In the genomic region with DNA sequence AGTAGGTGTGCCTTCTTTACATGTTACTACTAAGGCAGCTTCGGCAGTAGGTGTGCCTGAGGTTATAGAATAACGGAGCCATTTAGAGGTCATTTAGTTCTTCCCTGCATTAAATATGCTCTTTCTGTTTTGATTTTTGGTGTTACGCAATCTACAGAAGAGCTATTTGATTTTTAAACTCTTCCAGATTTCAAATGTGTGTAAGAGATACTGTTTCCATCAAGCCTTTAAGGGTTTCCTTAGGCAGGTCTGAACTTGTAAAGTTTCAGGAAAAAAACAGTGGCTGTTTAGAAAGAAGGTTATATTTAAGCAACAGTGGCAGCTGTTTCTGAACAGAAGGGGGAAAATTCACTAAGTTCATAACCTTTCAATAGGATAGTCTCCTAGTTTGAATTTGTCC, we compare ENCODE assay signal across 29 cellular contexts. TPM values are rescaled to one million over a fixed set of nuclear protein-coding genes. Genes with fewer than 3 reads are reported as not detected.
DNase-seq lines count a peak whose midpoint lies in the region; ATAC-seq, FAIRE-seq and TF ChIP-seq lines count a peak whose summit lies in the region.
"Had no signal": no experiment of that assay in that cellular context is flagged by ENCODE, and none has a peak within 500 bp of the region (broad histone marks: within the 10 kb centered on the region; RNA-seq: fewer than 3 reads in every experiment).

No MANE protein-coding gene starts in this region.

- H3K27me3 ChIP-seq in K562 (ENCODE audit: control insufficient read depth in 2 of 2, insufficient read depth in 2 of 2, low read length in 2 of 2) (no peaks in the 10 kb centered on the region), keratinocyte (ENCODE audit: control insufficient read depth, extremely low read depth, insufficient read depth, low read length) (no peaks in the 10 kb centered on the region)
- H3K27me3 ChIP-seq: testis had no signal

- intact Hi-C loops in K562 (cut with micrococcal nuclease): no loop called here

- H3K4me1 ChIP-seq in K562 (replicated peaks in 1 of 2; ENCODE audit: control insufficient read depth in 2 of 2, insufficient read depth in 2 of 2, low read length in 2 of 2): no peaks in the 10 kb centered on the region
- H3K4me1 ChIP-seq in keratinocyte (ENCODE audit: control insufficient read depth, extremely low read depth, insufficient read depth, low read length): peaks cover 9% of the 10 kb centered on the region
- H3K4me1 ChIP-seq: lower lobe of right lung, testis had no signal

- 90% methylated on average over 3 of the region's 3 CpGs for WGBS in K562 (ENCODE audit: insufficient coverage, low coverage, missing lambda C conversion rate)

- H3K27ac ChIP-seq in K562 (ENCODE audit: extremely low read depth, low read depth, low read length) (no peak overlapping the region), keratinocyte (ENCODE audit: control insufficient read depth, insufficient read depth, low read length) (no peak overlapping the region)
- H3K27ac ChIP-seq: lower lobe of right lung, testis, VCaP had no signal

- no peaks in the 10 kb centered on the region for H3K36me3 ChIP-seq in K562 (ENCODE audit: control insufficient read depth, insufficient read depth, low read length)
- H3K36me3 ChIP-seq in keratinocyte (ENCODE audit: control insufficient read depth in 2 of 2, extremely low read depth in 1 of 2, insufficient read depth in 2 of 2, low read length in 2 of 2): peaks cover 0 to 2% of the 10 kb centered on the region in 2 experiments

- H3K9me1 ChIP-seq in K562 (ENCODE audit: control insufficient read depth, insufficient read depth, low read length) (no peaks in the 10 kb centered on the region), keratinocyte (ENCODE audit: control insufficient read depth, extremely low read depth, insufficient read depth, low read length) (no peaks in the 10 kb centered on the region)

- dilution Hi-C loops in keratinocyte (cut with MboI; ENCODE audit: extremely low pct_ligation_motif_present, low sequenced_read_pairs): no loop called here

- no TSS peak for BruUV-seq in K562 (replicated peaks; lab: Mats Ljungman, UMichigan)

- DNase-seq in DMS 273 treated with DMSO at 0.1 percent for 48 hours (lab: John Stamatoyannopoulos, UW): peak; percentile 61
- peak; percentile 32 for DNase-seq in LHCN-M2 (ENCODE audit: low read depth)
- DNase-seq in K562 (ENCODE audit: extremely low read depth in 1 of 4, low spot score in 3 of 4): no peak
- DNase-seq in keratinocyte (ENCODE audit: low read depth, low spot score): peak; percentile 23
- no peak for DNase-seq in SK-N-DZ (ENCODE audit: low spot score)
- no peak for DNase-seq in RKO (ENCODE audit: low spot score)
- DNase-seq: activated CD4-positive, alpha-beta T cell treated with anti-CD3 and anti-CD28 coated beads, Interleukin-2, amount 10 ng/mL, durations not matched to agents 7 days and 5 days; activated CD8-positive, alpha-beta memory T cell treated with anti-CD3 and anti-CD28 coated beads, Interleukin-2, amount 10 ng/mL, durations not matched to agents 7 days and 5 days; aorta; central memory CD4-positive, alpha-beta T cell; dermis blood vessel endothelial cell; hypothalamus; islet precursor cell; lower lobe of right lung; MM.1S; NCI-H187; NCI-H446; NK-92 treated with Interleukin-12 subunit alpha and Interleukin-12 subunit beta, amount 100 ng/mL, for 24 hours; SK-N-SH; small intestine; stimulated activated CD4-positive, alpha-beta T cell treated with anti-CD3 and anti-CD28 coated beads, Interleukin-2, amount 100 ng/mL, for 48 hours; stimulated activated naive CD4-positive, alpha-beta T cell; T-helper 2 cell; testis had no signal

- H3K9ac ChIP-seq in K562 (ENCODE audit: insufficient read depth in 1 of 2, low read depth in 2 of 2, low read length in 2 of 2): no peak overlapping the region
- no peak overlapping the region for H3K9ac ChIP-seq in keratinocyte (ENCODE audit: control insufficient read depth, extremely low read depth, insufficient read depth, low read length)
- H3K9ac ChIP-seq: SK-N-SH had no signal

- no peak for ATAC-seq in K562
- no peak for ATAC-seq in HG02973 (IDR thresholded peaks at IDR 0.05; ENCODE audit: unreplicated experiment)
- ATAC-seq: activated CD8-positive, alpha-beta memory T cell treated with anti-CD3 and anti-CD28 coated beads, Interleukin-2, amount 10 ng/mL, durations not matched to agents 7 days and 5 days; GM23338; lower lobe of right lung; Panc1 had no signal

- no peak overlapping the region for H3K4me3 ChIP-seq in K562
- peak overlapping the region in 2 of 3 experiments; percentile 20 to 40 for H3K4me3 ChIP-seq in keratinocyte (ENCODE audit: control insufficient read depth in 2 of 3, extremely low read depth in 1 of 3, insufficient read depth in 2 of 3, low read depth in 1 of 3, low read length in 3 of 3)
- H3K4me3 ChIP-seq: GM23338, lower lobe of right lung, testis had no signal

- no peak for FAIRE-seq in K562 (lab: Jason Lieb, UNC)
- FAIRE-seq in keratinocyte (lab: Jason Lieb, UNC): peak; percentile 67
- FAIRE-seq: GM12892, small intestine had no signal

- no peak for TF ChIP-seq EP300 in K562 (IDR thresholded peaks at IDR 0.05; ENCODE audit: low read length)

- no peak for TF ChIP-seq CTCF in K562 (IDR thresholded peaks at IDR 0.05 in 2 of 3, conservative IDR thresholded peaks at IDR 0.05 in 1 of 3; ENCODE audit: insufficient read depth in 2 of 3, low read depth in 1 of 3, low read length in 3 of 3)
- no peak for TF ChIP-seq CTCF in keratinocyte (optimal IDR thresholded peaks at IDR 0.05 in 1 of 3, IDR thresholded peaks at IDR 0.05 in 1 of 3, conservative IDR thresholded peaks at IDR 0.05 in 1 of 3; ENCODE audit: extremely low read depth in 1 of 3, insufficient read depth in 2 of 3, low read length in 3 of 3)

- no peaks in the 10 kb centered on the region for H4K20me1 ChIP-seq in K562 (replicated peaks; ENCODE audit: control insufficient read depth, insufficient read depth, low read length)
- H4K20me1 ChIP-seq in keratinocyte (ENCODE audit: control insufficient read depth, extremely low read depth, insufficient read depth, low read length): no peaks in the 10 kb centered on the region

- H3K4me2 ChIP-seq in K562 (ENCODE audit: insufficient read depth, low read length) (no peak overlapping the region), keratinocyte (ENCODE audit: control insufficient read depth, extremely low read depth, insufficient read depth, low read depth, low read length) (peak overlapping the region; percentile 72)
- H3K4me2 ChIP-seq: GM23338, SK-N-SH had no signal

- TF ChIP-seq POLR2A in K562 (conservative IDR thresholded peaks at IDR 0.05): no peak

- CTCF ChIA-PET in K562 (lab: Yijun Ruan, JAX; ENCODE audit: low intra/inter-chr PET ratio): no interaction called here

- POLR2A ChIA-PET in K562 (lab: Yijun Ruan, JAX): interaction anchor here (0.7 to 1.0 kb wide), 2 partner anchors 10 to 14 kb away, joined by 3 to 4 read pairs; no protein-coding TSS in a partner anchor

- H3K9me3 ChIP-seq in K562 (replicated peaks; ENCODE audit: control insufficient read depth, insufficient read depth, low read depth, low read length): no peaks in the 10 kb centered on the region
- no peaks in the 10 kb centered on the region for H3K9me3 ChIP-seq in keratinocyte (ENCODE audit: control insufficient read depth, low read depth, low read length)
- H3K9me3 ChIP-seq: lower lobe of right lung, SK-N-SH, testis had no signal

- in situ Hi-C loops in K562 (cut with MboI): no loop called here

- TF ChIP-seq RAD21 in K562 (CRISPR knock-in tag; conservative IDR thresholded peaks at IDR 0.05 in 1 of 2, IDR thresholded peaks at IDR 0.05 in 1 of 2): no peak

- H2AFZ ChIP-seq in K562 (ENCODE audit: low read depth, low read length) (no peak overlapping the region), keratinocyte (ENCODE audit: control insufficient read depth, low read length) (peak overlapping the region; percentile 65)
- H2AFZ ChIP-seq: GM23338 had no signal

- H3K79me2 ChIP-seq in K562 (ENCODE audit: control insufficient read depth, insufficient read depth, low read length): no peaks in the 10 kb centered on the region
- no peaks in the 10 kb centered on the region for H3K79me2 ChIP-seq in keratinocyte (ENCODE audit: control insufficient read depth, insufficient read depth, low read length)

RNA-seq across cellular contexts. Expression of a gene that starts 54.8 kb away (rescaled TPM):
- 13.4 and 19.2 TPM in 2 replicates for total RNA-seq in LHCN-M2 (2014; rRNA removed)
- 8.0 TPM for polyA plus RNA-seq in LHCN-M2 (2012)
- 4.0 and 7.6 TPM in 2 replicates for total RNA-seq in K562 (2011; cell fraction: chromatin; rRNA removed; ENCODE audit: low replicate concordance)
- 2.3 and 3.6 TPM in 2 replicates for total RNA-seq in K562 (2011; cell fraction: nucleolus; rRNA removed)
- total RNA-seq in K562 (2011; cell fraction: nucleoplasm; rRNA removed): 6.5 and 7.6 TPM in 2 replicates
- 3.3 and 4.3 TPM in 2 replicates for total RNA-seq in K562 (2014; rRNA removed)
- total RNA-seq in K562 (2014; rRNA removed; fragmentation: Illumina TruSeq; extraction: Trizol): 5.7 and 6.0 TPM in 2 replicates
- 6.7 and 7.7 TPM in 2 replicates for total RNA-seq in K562 (2015; rRNA removed; fragmentation: Illumina TruSeq; extraction: Trizol)
- 6.1 and 6.2 TPM in 2 replicates for total RNA-seq in K562 (2021)
- 5.4 and 5.5 TPM in 2 replicates for polyA plus RNA-seq in K562 (2011; rRNA removed)
- polyA plus RNA-seq in K562 (2011; cell fraction: cytosol; rRNA removed): 1.8 and 3.9 TPM in 2 replicates
- polyA plus RNA-seq in K562 (2011; cell fraction: nucleus; rRNA removed): 2.7 and 4.7 TPM in 2 replicates
- 2.0 and 3.8 TPM in 2 replicates for polyA plus RNA-seq in K562 (2012)
- 4.0 and 4.6 TPM in 2 replicates for polyA plus RNA-seq in K562 (2014; fragmentation: Illumina TruSeq; extraction: Trizol)
- 1 to 10 TPM; 1.4 to 2.2 TPM for polyA plus RNA-seq in K562 (2014; fragmentation: Nextera tagmentation; extraction: Ambion mirVana)
- 2.7 and 3.1 TPM in 2 replicates for polyA plus RNA-seq in K562 (2014; rRNA removed)
- 8.1 and 13.0 TPM in 2 replicates for polyA minus RNA-seq in K562 (2011; rRNA and poly(A)+ RNA removed)
- polyA minus RNA-seq in K562 (2011; cell fraction: cytosol; rRNA and poly(A)+ RNA removed): 3.2 and 3.5 TPM in 2 replicates
- polyA minus RNA-seq in K562 (2011; cell fraction: nucleus; rRNA and poly(A)+ RNA removed): 1.6 and 4.8 TPM in 2 replicates
- 6.8 to 11.9 TPM (median 11.7 TPM) in 3 replicates for polyA plus RNA-seq in keratinocyte
- 1.7 TPM for polyA plus RNA-seq in keratinocyte (2011; ENCODE audit: low read depth)
- 6.5 and 9.3 TPM in 2 replicates for polyA plus RNA-seq in keratinocyte (2011; cell fraction: cytosol; rRNA removed)
- 10.5 and 12.5 TPM in 2 replicates for polyA plus RNA-seq in keratinocyte (2011; cell fraction: nucleus; rRNA removed)
- polyA plus RNA-seq in keratinocyte (2012; ENCODE audit: low replicate concordance): 2.9 and 9.7 TPM in 2 replicates
- 6.6 to 22.0 TPM (median 16.7 TPM) in 3 replicates for polyA minus RNA-seq in keratinocyte
- polyA minus RNA-seq in keratinocyte (2011; cell fraction: cytosol; rRNA and poly(A)+ RNA removed): 10.0 TPM
- polyA minus RNA-seq in keratinocyte (2011; cell fraction: nucleus; rRNA and poly(A)+ RNA removed): 11.1 and 21.7 TPM in 2 replicates
- 21.2 and 24.3 TPM in 2 replicates for polyA plus RNA-seq in SK-N-DZ (2014; cell fraction: cytosol; rRNA removed)
- 11.0 and 14.0 TPM in 2 replicates for polyA plus RNA-seq in SK-N-DZ (2014; cell fraction: nucleus; rRNA removed)

Comparison
In these comparisons a context has a peak if more than half of its experiments do, and no peak if none do; other contexts are left out.
1. DNase-seq: peak in DMS 273 treated with DMSO at 0.1 percent for 48 hours (single experiment), LHCN-M2 (single experiment) and keratinocyte (single experiment); none in K562 (0 of 4), SK-N-DZ (single experiment) and RKO (single experiment).